9 cellular contexts compared by ENCODE assay signal in genomic region chr14:64879635-64880381, GRCh38. TPM values are rescaled to one million over a fixed set of nuclear protein-coding genes. Genes with fewer than 3 reads are reported as not detected.
DNase-seq lines count a peak whose midpoint lies in the region; ATAC-seq, FAIRE-seq and TF ChIP-seq lines count a peak whose summit lies in the region.
"Had no signal": no experiment of that assay in that cellular context is flagged by ENCODE, and none has a peak within 500 bp of the region (broad histone marks: within the 10 kb centered on the region; RNA-seq: fewer than 3 reads in every experiment).

TSS of gene SPTB (minus strand) at chr14:64879907. CDS start at chr14:64823094, 56,813 bp downstream.

- under 1% methylated on average over 68 of the region's 68 CpGs for WGBS in liver

- no peak within 1 kb of the TSS for H3K9ac ChIP-seq in liver (ENCODE audit: low read depth in 1 of 2, low read length in 2 of 2)

- no peak within 1 kb of the TSS for H3K27ac ChIP-seq in liver (ENCODE audit: low read depth in 1 of 2, low read length in 2 of 2)

- H3K27me3 ChIP-seq in bronchial epithelial cell (ENCODE audit: control insufficient read depth, insufficient read depth, low read length) (peaks cover 39% of the 10 kb centered on the region), liver (ENCODE audit: control insufficient read depth in 4 of 4, insufficient read depth in 4 of 4, low read length in 3 of 4) (no peaks in the 10 kb centered on the region), MG63 (peaks cover 55% of the 10 kb centered on the region)

- H3K9me3 ChIP-seq in liver (ENCODE audit: control insufficient read depth in 4 of 4, low read length in 3 of 4) (no peaks in the 10 kb centered on the region), MG63 (no peaks in the 10 kb centered on the region)

- no peak for TF ChIP-seq RAD21 in liver (IDR thresholded peaks at IDR 0.05)

- H3K4me3 ChIP-seq in WI38 (ENCODE audit: low read depth, low read length) (peak within 1 kb of the TSS; percentile 39), bronchial epithelial cell (ENCODE audit: low read depth, low read length) (peak within 1 kb of the TSS; percentile 27), liver (ENCODE audit: low read depth in 1 of 3, low read length in 3 of 3) (peak within 1 kb of the TSS; percentile 45 to 80 (median 70)), MG63 (no peak within 1 kb of the TSS)

- H3K4me1 ChIP-seq in liver (ENCODE audit: control insufficient read depth in 4 of 4, insufficient read depth in 4 of 4, low read length in 3 of 4), result peaks cover 8 to 13% (median 11%) of the 10 kb centered on the region in 4 donors

- no peak for FAIRE-seq in bronchial epithelial cell (lab: Jason Lieb, UNC)
- FAIRE-seq: colon had no signal

- TF ChIP-seq CTCF in WI38 (IDR thresholded peaks at IDR 0.05; ENCODE audit: low read depth, low read length) (no peak), bronchial epithelial cell (IDR thresholded peaks at IDR 0.05; ENCODE audit: insufficient read depth, low read length, severe bottlenecking) (no peak), liver (IDR thresholded peaks at IDR 0.05; ENCODE audit: low read depth, low read length, missing input control) (no peak)

- DNase-seq in NAMALWA (ENCODE audit: low spot score) (peak; percentile 40), bronchial epithelial cell (ENCODE audit: low read depth) (no peak), MG63 (no peak), cortex of kidney (lab: John Stamatoyannopoulos, UW) (no peak)
- DNase-seq in stimulated activated CD4-positive, alpha-beta T cell treated with anti-CD3 and anti-CD28 coated beads, TNF-alpha, amount 100 ng/mL, for 24 hours (ENCODE audit: low read depth in 3 of 3), result peak; percentile 31 to 73 (median 37)

- ATAC-seq in GM18498 (IDR thresholded peaks at IDR 0.05; ENCODE audit: unreplicated experiment), result peak; percentile 70

- H3K36me3 ChIP-seq in bronchial epithelial cell (ENCODE audit: control insufficient read depth, insufficient read depth, low read length), result no peaks in the 10 kb centered on the region
- no peaks in the 10 kb centered on the region for H3K36me3 ChIP-seq in liver (ENCODE audit: control insufficient read depth in 4 of 4, insufficient read depth in 3 of 4, low read depth in 1 of 4, low read length in 3 of 4)
- H3K36me3 ChIP-seq in MG63, result no peaks in the 10 kb centered on the region

TF ChIP-seq in liver, 16 proteins besides CTCF, POLR2A, EP300 and RAD21:
- no peak for TF ChIP-seq MAX (IDR thresholded peaks at IDR 0.05)
- no peak for TF ChIP-seq FOXA2 (IDR thresholded peaks at IDR 0.05)
- no peak for TF ChIP-seq TAF1 (conservative IDR thresholded peaks at IDR 0.05)
- TF ChIP-seq HNF4G (IDR thresholded peaks at IDR 0.05), result no peak
- no peak for TF ChIP-seq SP1 (IDR thresholded peaks at IDR 0.05)
- no peak for TF ChIP-seq ZBTB33 (IDR thresholded peaks at IDR 0.05)
- TF ChIP-seq NR2F2 (IDR thresholded peaks at IDR 0.05), result no peak
- TF ChIP-seq JUND (IDR thresholded peaks at IDR 0.05), result no peak
- no peak for TF ChIP-seq EGR1 (IDR thresholded peaks at IDR 0.05; ENCODE audit: low read depth in 2 of 2)
- no peak for TF ChIP-seq GABPA (IDR thresholded peaks at IDR 0.05 in 1 of 2, conservative IDR thresholded peaks at IDR 0.05 in 1 of 2)
- TF ChIP-seq FOXA1 (IDR thresholded peaks at IDR 0.05), result no peak
- no peak for TF ChIP-seq YY1 (IDR thresholded peaks at IDR 0.05)
- TF ChIP-seq REST (IDR thresholded peaks at IDR 0.05), result no peak
- no peak for TF ChIP-seq HNF4A (conservative IDR thresholded peaks at IDR 0.05)
- TF ChIP-seq RXRA (IDR thresholded peaks at IDR 0.05), result no peak

RNA-seq across cellular contexts. Expression of gene SPTB, which starts in this region (rescaled TPM):
- not detected in 2 replicates for total RNA-seq in bronchial epithelial cell
- 100 to 1,000 TPM in 1 of 2 donors, under 1 TPM in 1; 0.33 to 332 TPM for total RNA-seq in liver
- polyA plus RNA-seq in liver, result under 1 TPM; 0.12 to 0.18 TPM
- 0.13 TPM in 1 of 2 replicates, not detected in the other for total RNA-seq in MG63 (2014; rRNA removed; shearing (Covaris generic); ENCODE audit: low replicate concordance)

Comparison
In these comparisons a context has a peak if more than half of its experiments do, and no peak if none do; other contexts are left out.
1. DNase-seq: peak in NAMALWA (single experiment) and stimulated activated CD4-positive, alpha-beta T cell treated with anti-CD3 and anti-CD28 coated beads, TNF-alpha, amount 100 ng/mL, for 24 hours (3 of 3); none in bronchial epithelial cell (single experiment), MG63 (single experiment) and cortex of kidney (single experiment).